In the genomic region with DNA sequence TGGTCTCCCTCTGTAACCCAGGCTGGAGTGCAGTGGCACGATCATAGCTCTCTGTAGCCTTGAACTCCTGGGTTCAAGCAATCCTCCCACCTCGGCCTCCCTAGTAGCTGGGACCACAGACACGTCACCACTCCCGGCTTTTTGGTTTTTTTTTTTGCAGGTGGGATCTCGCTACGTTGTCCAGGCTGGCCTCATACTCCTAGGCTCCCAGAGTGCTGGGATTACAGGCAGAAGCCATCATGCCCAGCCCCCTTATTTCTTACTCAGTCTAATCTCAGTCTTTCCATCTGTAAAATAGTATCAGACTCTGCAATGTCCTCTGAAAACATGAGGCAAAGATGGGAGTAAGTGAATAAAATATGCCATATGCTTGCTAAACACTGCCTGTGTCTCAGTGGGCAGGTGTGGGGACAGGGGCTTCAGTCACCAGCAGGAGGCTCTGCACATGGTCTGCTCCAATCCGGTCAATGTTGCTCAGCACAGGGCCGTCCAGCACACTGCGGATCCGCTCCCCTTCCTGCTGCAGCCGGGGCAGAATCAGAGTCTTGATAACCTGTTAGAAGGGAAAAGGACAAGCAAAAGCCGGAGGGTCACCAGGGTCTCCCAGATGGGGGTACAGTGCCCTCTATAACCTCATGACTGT, we compare ENCODE assay signal across 1 cellular context.
TF ChIP-seq lines count a peak whose summit lies in the region.

No MANE protein-coding gene starts in this region.

TF ChIP-seq in H1, 55 proteins besides CTCF, POLR2A, EP300 and RAD21:
- TF ChIP-seq YY1 (IDR thresholded peaks at IDR 0.05; ENCODE audit: low read depth, low read length): no peak
- TF ChIP-seq RBBP5 (IDR thresholded peaks at IDR 0.05; ENCODE audit: borderline replicate concordance, low read depth, low read length): no peak
- no peak for TF ChIP-seq JUN (IDR thresholded peaks at IDR 0.05; ENCODE audit: low read depth, low read length)
- TF ChIP-seq ATF3 (IDR thresholded peaks at IDR 0.05; ENCODE audit: insufficient read depth, low read depth, low read length): no peak
- TF ChIP-seq POLR2AphosphoS5 (IDR thresholded peaks at IDR 0.05; ENCODE audit: low read depth, low read length): no peak
- TF ChIP-seq SIRT6 (IDR thresholded peaks at IDR 0.05; ENCODE audit: low read length): no peak
- TF ChIP-seq SP2 (IDR thresholded peaks at IDR 0.05; ENCODE audit: low read length): no peak
- TF ChIP-seq HDAC6 (IDR thresholded peaks at IDR 0.05; ENCODE audit: low read depth, low read length): no peak
- TF ChIP-seq SP4 (IDR thresholded peaks at IDR 0.05; ENCODE audit: low read length): no peak
- TF ChIP-seq CBX5 (IDR thresholded peaks at IDR 0.05; ENCODE audit: low read depth, low read length): no peak
- no peak for TF ChIP-seq KDM1A (IDR thresholded peaks at IDR 0.05; ENCODE audit: borderline replicate concordance, low read length)
- TF ChIP-seq SUZ12 (IDR thresholded peaks at IDR 0.05; ENCODE audit: low read length): no peak
- no peak for TF ChIP-seq BACH1 (IDR thresholded peaks at IDR 0.05; ENCODE audit: low read length)
- no peak for TF ChIP-seq HDAC2 (IDR thresholded peaks at IDR 0.05; ENCODE audit: borderline replicate concordance in 1 of 2, low read depth in 2 of 2, low read length in 2 of 2)
- no peak for TF ChIP-seq SP1 (IDR thresholded peaks at IDR 0.05; ENCODE audit: low read depth, low read length)
- no peak for TF ChIP-seq ZNF274 (IDR thresholded peaks at IDR 0.05; ENCODE audit: borderline replicate concordance, extremely low read depth, low read length)
- TF ChIP-seq ASH2L (IDR thresholded peaks at IDR 0.05; ENCODE audit: low read length): no peak
- no peak for TF ChIP-seq KDM5A (IDR thresholded peaks at IDR 0.05; ENCODE audit: low read length)
TF ChIP-seq in H1: peak in this region for 0.
